In the genomic region with DNA sequence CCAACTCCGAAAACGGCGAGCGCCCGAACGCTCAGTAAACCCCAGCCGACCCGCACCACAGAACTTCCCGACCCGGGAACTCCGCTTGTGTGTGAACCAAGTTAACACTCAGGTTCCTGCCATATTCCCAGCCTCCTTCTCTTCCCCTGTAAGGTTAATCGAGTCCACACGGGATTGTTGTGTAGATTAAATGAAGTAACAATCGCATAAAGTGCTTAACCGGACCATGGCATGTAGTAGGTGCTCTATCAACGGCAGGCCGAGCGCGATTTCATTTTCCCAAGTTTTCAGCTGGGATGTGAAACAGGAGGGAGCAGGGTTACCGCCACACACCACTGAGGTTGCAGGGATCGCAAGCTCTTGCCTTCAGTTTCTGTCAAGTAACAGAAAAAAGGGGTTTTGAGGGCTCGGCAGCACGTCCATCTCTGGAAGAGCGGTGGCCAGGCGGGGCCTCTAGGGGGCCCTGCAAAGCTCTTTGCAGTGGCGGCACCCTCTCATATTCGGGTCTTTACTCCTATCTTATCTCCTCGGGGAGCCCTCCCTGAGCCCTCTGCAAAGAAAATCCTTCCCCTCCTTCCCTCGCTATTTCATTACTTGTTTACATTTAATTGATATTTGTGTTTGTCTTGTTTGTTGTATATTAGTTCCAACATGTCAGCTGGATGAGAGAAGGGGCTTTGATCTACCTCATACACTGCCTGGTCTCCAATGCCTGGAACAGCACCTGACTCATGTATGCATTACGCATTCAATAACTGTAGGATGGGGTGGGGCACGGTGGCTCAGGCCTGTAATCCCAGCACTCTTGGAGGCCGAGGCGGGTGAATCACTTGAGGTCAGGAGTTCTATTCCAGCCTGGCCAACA, we compare ENCODE assay signal across 7 cellular contexts. TPM values are rescaled to one million over a fixed set of nuclear protein-coding genes. Genes with fewer than 3 reads are reported as not detected.
DNase-seq lines count a peak whose midpoint lies in the region; ATAC-seq and TF ChIP-seq lines count a peak whose summit lies in the region.

No MANE protein-coding gene starts in this region.

- POLR2A ChIA-PET in WTC11 (lab: Charles Lee) = interaction anchor here (0.6 to 1.0 kb wide), 4 partner anchors 63 to 71 kb away, joined by 3 to 5 read pairs (median 4); no protein-coding TSS in a partner anchor

- H4K20me1 ChIP-seq in Karpas-422 (ENCODE audit: insufficient read depth, low read depth, low read length) = no peaks in the 10 kb centered on the region

- H3K36me3 Mint-ChIP-seq in WTC11 = no peaks in the 10 kb centered on the region
- peaks cover 4% of the 10 kb centered on the region for H3K36me3 Mint-ChIP-seq in natural killer cell treated with Interleukin-12 subunit alpha and Interleukin-12 subunit beta and Interleukin-15 and Interleukin-18, amount 100 ng/mL, for 72 hours

- peak; percentile 29 for TF ChIP-seq CTCF in GM10266 (IDR thresholded peaks at IDR 0.05; ENCODE audit: control insufficient read depth, insufficient read depth, low read depth, missing control alignments)
- TF ChIP-seq CTCF in WTC11 (IDR thresholded peaks at IDR 0.05) = peak; percentile 34; the same call in 1 of the 2 replicates

- H3K9me3 ChIP-seq in Karpas-422 (ENCODE audit: low read length) = no peaks in the 10 kb centered on the region

- H3K4me3 Mint-ChIP-seq in WTC11 = peak overlapping the region; percentile 86
- H3K4me3 Mint-ChIP-seq in natural killer cell treated with Interleukin-12 subunit alpha and Interleukin-12 subunit beta and Interleukin-15 and Interleukin-18, amount 100 ng/mL, for 72 hours = peak overlapping the region; percentile 96

- H3K27ac ChIP-seq in Karpas-422 (ENCODE audit: low read length) (no peak overlapping the region), epithelial cell of prostate (peak overlapping the region; percentile 26)

- peaks cover 10% of the 10 kb centered on the region for H3K4me1 Mint-ChIP-seq in WTC11
- peaks cover 7 to 9% of the 10 kb centered on the region in 2 donors for H3K4me1 Mint-ChIP-seq in natural killer cell treated with Interleukin-12 subunit alpha and Interleukin-12 subunit beta and Interleukin-15 and Interleukin-18, amount 100 ng/mL, for 72 hours (ENCODE audit: low read depth in 2 of 2)

- H3K4me2 ChIP-seq in Karpas-422 (ENCODE audit: low read depth, low read length, poor library complexity, severe bottlenecking) = no peak overlapping the region

- peaks cover 14% of the 10 kb centered on the region; the same call in 1 of the 2 replicates for H3K27me3 Mint-ChIP-seq in WTC11 (ENCODE audit: low read depth)
- peaks cover 16 to 28% of the 10 kb centered on the region in 2 donors for H3K27me3 Mint-ChIP-seq in natural killer cell treated with Interleukin-12 subunit alpha and Interleukin-12 subunit beta and Interleukin-15 and Interleukin-18, amount 100 ng/mL, for 72 hours

- peak; percentile 80 for DNase-seq in GM10266 (ENCODE audit: extremely low spot score)
- DNase-seq in Karpas-422 = peak; percentile 45
- DNase-seq in WTC11 (ENCODE audit: low spot score) = peak; percentile 59
- DNase-seq in epithelial cell of prostate (ENCODE audit: low read depth, low spot score) = peak; percentile 73
- DNase-seq in natural killer cell treated with Interleukin-12 subunit alpha and Interleukin-12 subunit beta and Interleukin-15 and Interleukin-18, amount 100 ng/mL, for 72 hours (ENCODE audit: low spot score) = no peak
- DNase-seq in GF-D8 (lab: John Stamatoyannopoulos, UW) = no peak

- no peak overlapping the region for H3K9ac ChIP-seq in Karpas-422 (ENCODE audit: low read length)

- CTCF ChIA-PET in WTC11 (lab: Charles Lee) = interaction anchor here (0.5 to 2.6 kb wide), 28 partner anchors 11 to 504 kb away, joined by 3 to 18 read pairs (median 6); partner anchors contain the start of gene RPS13

- H3K4me1 ChIP-seq in Karpas-422 (ENCODE audit: low read length) = no peaks in the 10 kb centered on the region

- ATAC-seq in WTC11 (peak; percentile 58), HG03520 (IDR thresholded peaks at IDR 0.05; ENCODE audit: unreplicated experiment) (no peak)
- no peak for ATAC-seq in natural killer cell treated with Interleukin-12 subunit alpha and Interleukin-12 subunit beta and Interleukin-15 and Interleukin-18, amount 100 ng/mL, for 72 hours

- no peaks in the 10 kb centered on the region for H3K9me2 ChIP-seq in Karpas-422 (replicated peaks; ENCODE audit: insufficient read depth, low read length)

- H3K36me3 ChIP-seq in Karpas-422 (ENCODE audit: insufficient read depth, low read length) = no peaks in the 10 kb centered on the region

- H3K9me3 Mint-ChIP-seq in WTC11 = no peaks in the 10 kb centered on the region
- H3K9me3 Mint-ChIP-seq in natural killer cell treated with Interleukin-12 subunit alpha and Interleukin-12 subunit beta and Interleukin-15 and Interleukin-18, amount 100 ng/mL, for 72 hours = no peaks in the 10 kb centered on the region

- H2AFZ ChIP-seq in Karpas-422 (ENCODE audit: low read length) = no peak overlapping the region

- H3K79me2 ChIP-seq in Karpas-422 (ENCODE audit: low read length) = no peaks in the 10 kb centered on the region

- peak overlapping the region; percentile 31; the same call in 1 of the 2 replicates for H3K27ac Mint-ChIP-seq in WTC11
- peak overlapping the region in 1 of 2 donors; percentile 34 for H3K27ac Mint-ChIP-seq in natural killer cell treated with Interleukin-12 subunit alpha and Interleukin-12 subunit beta and Interleukin-15 and Interleukin-18, amount 100 ng/mL, for 72 hours

- H3K4me3 ChIP-seq in Karpas-422 (ENCODE audit: low read length) = no peak overlapping the region

- no peaks in the 10 kb centered on the region for H3K27me3 ChIP-seq in Karpas-422 (ENCODE audit: low read length)

TF ChIP-seq in WTC11, 78 proteins besides CTCF, POLR2A, EP300 and RAD21:
- TF ChIP-seq, protein P1, sequence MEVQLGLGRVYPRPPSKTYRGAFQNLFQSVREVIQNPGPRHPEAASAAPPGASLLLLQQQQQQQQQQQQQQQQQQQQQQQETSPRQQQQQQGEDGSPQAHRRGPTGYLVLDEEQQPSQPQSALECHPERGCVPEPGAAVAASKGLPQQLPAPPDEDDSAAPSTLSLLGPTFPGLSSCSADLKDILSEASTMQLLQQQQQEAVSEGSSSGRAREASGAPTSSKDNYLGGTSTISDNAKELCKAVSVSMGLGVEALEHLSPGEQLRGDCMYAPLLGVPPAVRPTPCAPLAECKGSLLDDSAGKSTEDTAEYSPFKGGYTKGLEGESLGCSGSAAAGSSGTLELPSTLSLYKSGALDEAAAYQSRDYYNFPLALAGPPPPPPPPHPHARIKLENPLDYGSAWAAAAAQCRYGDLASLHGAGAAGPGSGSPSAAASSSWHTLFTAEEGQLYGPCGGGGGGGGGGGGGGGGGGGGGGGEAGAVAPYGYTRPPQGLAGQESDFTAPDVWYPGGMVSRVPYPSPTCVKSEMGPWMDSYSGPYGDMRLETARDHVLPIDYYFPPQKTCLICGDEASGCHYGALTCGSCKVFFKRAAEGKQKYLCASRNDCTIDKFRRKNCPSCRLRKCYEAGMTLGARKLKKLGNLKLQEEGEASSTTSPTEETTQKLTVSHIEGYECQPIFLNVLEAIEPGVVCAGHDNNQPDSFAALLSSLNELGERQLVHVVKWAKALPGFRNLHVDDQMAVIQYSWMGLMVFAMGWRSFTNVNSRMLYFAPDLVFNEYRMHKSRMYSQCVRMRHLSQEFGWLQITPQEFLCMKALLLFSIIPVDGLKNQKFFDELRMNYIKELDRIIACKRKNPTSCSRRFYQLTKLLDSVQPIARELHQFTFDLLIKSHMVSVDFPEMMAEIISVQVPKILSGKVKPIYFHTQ (CRISPR knock-in tag; IDR thresholded peaks at IDR 0.05) = 0 out of 2 replicates have a peak, but pooled peaks have one; percentile 30
- TF ChIP-seq HMGXB4 (CRISPR knock-in tag; IDR thresholded peaks at IDR 0.05) (peak; percentile 66; the same call in 1 of the 2 replicates), ZNF671 (CRISPR knock-in tag; IDR thresholded peaks at IDR 0.05) (no peak)

RNA-seq across cellular contexts. Expression of gene PLEKHA7, which starts 0.8 kb away (rescaled TPM):
- total RNA-seq in Karpas-422 (2014; rRNA removed; shearing (Covaris generic); ENCODE audit: low replicate concordance) = 4.4 and 8.8 TPM in 2 replicates
- total RNA-seq in WTC11 (2021) = 13.0 to 16.2 TPM (median 15.3 TPM) in 3 replicates
- under 1 TPM; 0.10 to 0.84 TPM for total RNA-seq in natural killer cell treated with Interleukin-12 subunit alpha and Interleukin-12 subunit beta and Interleukin-15 and Interleukin-18, amount 100 ng/mL, for 72 hours

Comparison
In these comparisons a context has a peak if more than half of its experiments do, and no peak if none do; other contexts are left out.
1. DNase-seq: peak in GM10266 (single experiment), Karpas-422 (single experiment), WTC11 (single experiment) and epithelial cell of prostate (single experiment); none in natural killer cell treated with Interleukin-12 subunit alpha and Interleukin-12 subunit beta and Interleukin-15 and Interleukin-18, amount 100 ng/mL, for 72 hours (single experiment) and GF-D8 (single experiment).